ENCODE assay signal across 1 cellular context in genomic region chr9:93555370-93555769, GRCh38.
TF ChIP-seq lines count a peak whose summit lies in the region.

No MANE protein-coding gene starts in this region.

TF ChIP-seq in K562, 482 proteins besides CTCF, POLR2A, EP300 and RAD21 (continued from another document):
- TF ChIP-seq RREB1 (CRISPR knock-in tag; IDR thresholded peaks at IDR 0.05) (no peak), TEAD2 (tag; IDR thresholded peaks at IDR 0.05) (no peak), HNRNPH1 (optimal IDR thresholded peaks at IDR 0.05; ENCODE audit: low read depth, low read length) (no peak), RB1 (IDR thresholded peaks at IDR 0.05; ENCODE audit: low read depth) (no peak), ZBTB40 (IDR thresholded peaks at IDR 0.05) (no peak), ZBTB40 (CRISPR knock-in tag; IDR thresholded peaks at IDR 0.05) (no peak), NFXL1 (CRISPR knock-in tag; IDR thresholded peaks at IDR 0.05) (no peak), TFE3 (CRISPR knock-in tag; IDR thresholded peaks at IDR 0.05) (no peak), ZBTB34 (CRISPR knock-in tag; IDR thresholded peaks at IDR 0.05) (no peak), SRSF3 (IDR thresholded peaks at IDR 0.05; ENCODE audit: insufficient read depth, low read length) (no peak), EZH2 (IDR thresholded peaks at IDR 0.05; ENCODE audit: borderline replicate concordance, low read depth, low read length) (no peak), ZNF41 (CRISPR knock-in tag; conservative IDR thresholded peaks at IDR 0.05) (no peak)
TF ChIP-seq in K562: peak in this region for 0.
